1 cellular context compared by ENCODE assay signal in the genomic region with DNA sequence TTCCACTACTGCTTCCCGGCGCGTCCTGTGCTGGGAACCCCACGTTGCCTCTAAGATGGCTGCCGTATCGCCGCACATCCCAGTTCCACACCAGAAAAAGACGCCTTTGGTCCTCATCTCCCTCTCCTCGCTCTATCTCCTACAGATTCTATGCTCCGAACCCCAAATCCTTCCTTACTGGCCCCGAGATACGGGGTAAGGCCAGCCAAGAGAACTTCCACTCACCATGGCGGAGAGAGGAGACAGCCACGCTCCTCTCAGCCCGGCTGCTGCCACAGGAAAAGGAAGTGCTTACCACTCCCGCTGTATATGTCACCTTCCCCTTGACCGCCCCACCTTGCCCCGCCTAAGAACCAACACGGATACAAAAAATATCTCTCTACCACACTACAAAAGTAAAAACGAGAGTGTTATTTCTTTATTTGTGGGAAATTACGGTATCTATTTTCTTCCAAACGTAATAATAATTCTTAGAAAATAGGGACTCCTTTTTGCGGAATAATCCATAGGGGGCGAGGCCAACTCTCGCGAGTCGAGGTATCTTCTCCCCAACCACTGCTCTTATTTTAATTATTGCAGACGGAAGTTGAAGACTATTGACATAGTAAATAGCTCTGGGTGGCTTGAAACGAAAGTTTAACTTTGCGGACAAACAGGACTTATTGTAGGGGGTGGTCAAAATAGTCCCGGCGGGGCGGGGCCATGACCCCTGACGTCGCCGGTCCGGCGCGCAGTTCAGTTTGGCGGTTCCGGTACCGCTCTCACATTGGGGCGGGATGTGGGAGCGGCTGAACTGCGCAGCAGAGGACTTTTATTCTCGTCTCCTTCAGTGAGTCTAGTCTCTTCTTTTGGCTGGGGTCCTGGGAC.
A peak's percentile ranks its signal among the peaks of the same experiment; 100 is the strongest.
TF ChIP-seq lines count a peak whose summit lies in the region.

Gene RPL4 (minus strand): TSS at position 293 of the 867 bp plus-strand sequence. CDS start 65 bp downstream, at position 228.
Gene ZWILCH (plus strand): TSS at position 764 of the 867 bp plus-strand sequence. CDS start 13 bp downstream, at position 777.

TF ChIP-seq in HEK293, 187 proteins besides CTCF, POLR2A, EP300 and RAD21 (continued from another document and continues in another):
- TF ChIP-seq ZNF560 (tag by site-specific recombination; IDR thresholded peaks at IDR 0.05; ENCODE audit: borderline replicate concordance) (no peak), WT1 (tag by site-specific recombination; IDR thresholded peaks at IDR 0.05) (no peak), SALL2 (tag by site-specific recombination; IDR thresholded peaks at IDR 0.05; ENCODE audit: borderline replicate concordance) (no peak), ZNF416 (tag by site-specific recombination; IDR thresholded peaks at IDR 0.05) (no peak), ZNF555 (tag by site-specific recombination; conservative IDR thresholded peaks at IDR 0.05) (no peak), ZNF530 (tag by site-specific recombination; IDR thresholded peaks at IDR 0.05; ENCODE audit: low read depth) (no peak), RBAK (tag by site-specific recombination; IDR thresholded peaks at IDR 0.05) (no peak), HOXD13 (CRISPR knock-in tag; IDR thresholded peaks at IDR 0.05; ENCODE audit: borderline replicate concordance) (no peak), ZNF132 (tag by site-specific recombination; IDR thresholded peaks at IDR 0.05; ENCODE audit: borderline replicate concordance) (no peak), ZNF596 (tag by site-specific recombination; IDR thresholded peaks at IDR 0.05) (no peak), ZNF175 (tag by site-specific recombination; IDR thresholded peaks at IDR 0.05) (no peak), ZNF433 (tag by site-specific recombination; IDR thresholded peaks at IDR 0.05; ENCODE audit: low read depth) (no peak), ZNF140 (tag by site-specific recombination; IDR thresholded peaks at IDR 0.05) (no peak), ZNF521 (tag by site-specific recombination; IDR thresholded peaks at IDR 0.05) (no peak), ZNF529 (tag by site-specific recombination; IDR thresholded peaks at IDR 0.05; ENCODE audit: insufficient replicate concordance) (no peak), ZNF670 (tag by site-specific recombination; IDR thresholded peaks at IDR 0.05; ENCODE audit: low read depth) (no peak), INSM2 (tag by site-specific recombination; IDR thresholded peaks at IDR 0.05) (0 out of 2 replicates have a peak, but pooled peaks have one; percentile 45), MYNN (tag by site-specific recombination; IDR thresholded peaks at IDR 0.05; ENCODE audit: borderline replicate concordance) (peak; percentile 97), ZNF510 (tag by site-specific recombination; IDR thresholded peaks at IDR 0.05; ENCODE audit: insufficient replicate concordance) (no peak), ZNF791 (tag by site-specific recombination; IDR thresholded peaks at IDR 0.05) (no peak), ZNF707 (tag by site-specific recombination; IDR thresholded peaks at IDR 0.05) (no peak), ZNF621 (tag by site-specific recombination; IDR thresholded peaks at IDR 0.05) (no peak), ZIC2 (tag by site-specific recombination; IDR thresholded peaks at IDR 0.05) (no peak), ZNF777 (tag by site-specific recombination; IDR thresholded peaks at IDR 0.05; ENCODE audit: borderline replicate concordance) (no peak), KLF1 (tag by site-specific recombination; IDR thresholded peaks at IDR 0.05) (peak; percentile 63), ZNF747 (tag by site-specific recombination; IDR thresholded peaks at IDR 0.05) (no peak), ZNF600 (tag by site-specific recombination; IDR thresholded peaks at IDR 0.05) (peak; percentile 34; the same call in 1 of the 2 replicates), SP2 (tag by site-specific recombination; IDR thresholded peaks at IDR 0.05) (peak; percentile 87), ZNF221 (tag by site-specific recombination; IDR thresholded peaks at IDR 0.05; ENCODE audit: borderline replicate concordance) (no peak), ZFP37 (tag by site-specific recombination; IDR thresholded peaks at IDR 0.05) (peak; percentile 30), KLF7 (tag by site-specific recombination; IDR thresholded peaks at IDR 0.05; ENCODE audit: borderline replicate concordance) (peak; percentile 97), PRDM4 (tag by site-specific recombination; IDR thresholded peaks at IDR 0.05) (peak; percentile 43; the same call in 1 of the 2 replicates), ZNF404 (tag by site-specific recombination; IDR thresholded peaks at IDR 0.05) (no peak), ZNF121 (tag by site-specific recombination; IDR thresholded peaks at IDR 0.05) (peak; percentile 100), YY1 (tag by site-specific recombination; IDR thresholded peaks at IDR 0.05) (peak; percentile 97), ZNF169 (tag by site-specific recombination; IDR thresholded peaks at IDR 0.05) (no peak), ZNF677 (tag by site-specific recombination; IDR thresholded peaks at IDR 0.05) (no peak), ZBTB17 (tag by site-specific recombination; IDR thresholded peaks at IDR 0.05) (peak; percentile 32), ZNF366 (tag by site-specific recombination; conservative IDR thresholded peaks at IDR 0.05) (no peak), ZFP69B (tag by site-specific recombination; IDR thresholded peaks at IDR 0.05) (peak; percentile 48), ZNF211 (tag by site-specific recombination; IDR thresholded peaks at IDR 0.05; ENCODE audit: low read depth) (no peak), FEZF1 (tag by site-specific recombination; IDR thresholded peaks at IDR 0.05) (peak; percentile 62)
- TF ChIP-seq, protein P1, sequence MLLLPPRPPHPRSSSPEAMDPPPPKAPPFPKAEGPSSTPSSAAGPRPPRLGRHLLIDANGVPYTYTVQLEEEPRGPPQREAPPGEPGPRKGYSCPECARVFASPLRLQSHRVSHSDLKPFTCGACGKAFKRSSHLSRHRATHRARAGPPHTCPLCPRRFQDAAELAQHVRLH (tag by site-specific recombination; IDR thresholded peaks at IDR 0.05), result peak; percentile 97
- TF ChIP-seq, protein P2, sequence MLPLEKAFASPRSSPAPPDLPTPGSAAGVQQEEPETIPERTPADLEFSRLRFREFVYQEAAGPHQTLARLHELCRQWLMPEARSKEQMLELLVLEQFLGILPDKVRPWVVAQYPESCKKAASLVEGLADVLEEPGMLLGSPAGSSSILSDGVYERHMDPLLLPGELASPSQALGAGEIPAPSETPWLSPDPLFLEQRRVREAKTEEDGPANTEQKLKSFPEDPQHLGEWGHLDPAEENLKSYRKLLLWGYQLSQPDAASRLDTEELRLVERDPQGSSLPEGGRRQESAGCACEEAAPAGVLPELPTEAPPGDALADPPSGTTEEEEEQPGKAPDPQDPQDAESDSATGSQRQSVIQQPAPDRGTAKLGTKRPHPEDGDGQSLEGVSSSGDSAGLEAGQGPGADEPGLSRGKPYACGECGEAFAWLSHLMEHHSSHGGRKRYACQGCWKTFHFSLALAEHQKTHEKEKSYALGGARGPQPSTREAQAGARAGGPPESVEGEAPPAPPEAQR (tag by site-specific recombination; IDR thresholded peaks at IDR 0.05), result peak; percentile 53; the same call in 1 of the 2 replicates
- TF ChIP-seq, protein P3, sequence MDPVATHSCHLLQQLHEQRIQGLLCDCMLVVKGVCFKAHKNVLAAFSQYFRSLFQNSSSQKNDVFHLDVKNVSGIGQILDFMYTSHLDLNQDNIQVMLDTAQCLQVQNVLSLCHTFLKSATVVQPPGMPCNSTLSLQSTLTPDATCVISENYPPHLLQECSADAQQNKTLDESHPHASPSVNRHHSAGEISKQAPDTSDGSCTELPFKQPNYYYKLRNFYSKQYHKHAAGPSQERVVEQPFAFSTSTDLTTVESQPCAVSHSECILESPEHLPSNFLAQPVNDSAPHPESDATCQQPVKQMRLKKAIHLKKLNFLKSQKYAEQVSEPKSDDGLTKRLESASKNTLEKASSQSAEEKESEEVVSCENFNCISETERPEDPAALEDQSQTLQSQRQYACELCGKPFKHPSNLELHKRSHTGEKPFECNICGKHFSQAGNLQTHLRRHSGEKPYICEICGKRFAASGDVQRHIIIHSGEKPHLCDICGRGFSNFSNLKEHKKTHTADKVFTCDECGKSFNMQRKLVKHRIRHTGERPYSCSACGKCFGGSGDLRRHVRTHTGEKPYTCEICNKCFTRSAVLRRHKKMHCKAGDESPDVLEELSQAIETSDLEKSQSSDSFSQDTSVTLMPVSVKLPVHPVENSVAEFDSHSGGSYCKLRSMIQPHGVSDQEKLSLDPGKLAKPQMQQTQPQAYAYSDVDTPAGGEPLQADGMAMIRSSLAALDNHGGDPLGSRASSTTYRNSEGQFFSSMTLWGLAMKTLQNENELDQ (tag by site-specific recombination; IDR thresholded peaks at IDR 0.05; ENCODE audit: low read depth), result no peak
- TF ChIP-seq, protein P4, sequence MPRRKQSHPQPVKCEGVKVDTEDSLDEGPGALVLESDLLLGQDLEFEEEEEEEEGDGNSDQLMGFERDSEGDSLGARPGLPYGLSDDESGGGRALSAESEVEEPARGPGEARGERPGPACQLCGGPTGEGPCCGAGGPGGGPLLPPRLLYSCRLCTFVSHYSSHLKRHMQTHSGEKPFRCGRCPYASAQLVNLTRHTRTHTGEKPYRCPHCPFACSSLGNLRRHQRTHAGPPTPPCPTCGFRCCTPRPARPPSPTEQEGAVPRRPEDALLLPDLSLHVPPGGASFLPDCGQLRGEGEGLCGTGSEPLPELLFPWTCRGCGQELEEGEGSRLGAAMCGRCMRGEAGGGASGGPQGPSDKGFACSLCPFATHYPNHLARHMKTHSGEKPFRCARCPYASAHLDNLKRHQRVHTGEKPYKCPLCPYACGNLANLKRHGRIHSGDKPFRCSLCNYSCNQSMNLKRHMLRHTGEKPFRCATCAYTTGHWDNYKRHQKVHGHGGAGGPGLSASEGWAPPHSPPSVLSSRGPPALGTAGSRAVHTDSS (tag by site-specific recombination; IDR thresholded peaks at IDR 0.05), result 0 out of 2 replicates have a peak, but pooled peaks have one; percentile 10
- TF ChIP-seq, protein P5, sequence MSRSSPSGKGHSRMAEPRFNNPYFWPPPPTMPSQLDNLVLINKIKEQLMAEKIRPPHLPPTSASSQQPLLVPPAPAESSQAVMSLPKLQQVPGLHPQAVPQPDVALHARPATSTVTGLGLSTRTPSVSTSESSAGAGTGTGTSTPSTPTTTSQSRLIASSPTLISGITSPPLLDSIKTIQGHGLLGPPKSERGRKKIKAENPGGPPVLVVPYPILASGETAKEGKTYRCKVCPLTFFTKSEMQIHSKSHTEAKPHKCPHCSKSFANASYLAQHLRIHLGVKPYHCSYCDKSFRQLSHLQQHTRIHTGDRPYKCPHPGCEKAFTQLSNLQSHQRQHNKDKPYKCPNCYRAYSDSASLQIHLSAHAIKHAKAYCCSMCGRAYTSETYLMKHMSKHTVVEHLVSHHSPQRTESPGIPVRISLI (tag by site-specific recombination; IDR thresholded peaks at IDR 0.05), result no peak
